9 cellular contexts compared by ENCODE assay signal in genomic region chr11:65132238-65132987, GRCh38. TPM values are rescaled to one million over a fixed set of nuclear protein-coding genes. Genes with fewer than 3 reads are reported as not detected.
DNase-seq lines count a peak whose midpoint lies in the region; ATAC-seq and FAIRE-seq lines count a peak whose summit lies in the region.
"Had no signal": no experiment of that assay in that cellular context is flagged by ENCODE, and none has a peak within 500 bp of the region (broad histone marks: within the 10 kb centered on the region; RNA-seq: fewer than 3 reads in every experiment).

No MANE protein-coding gene starts in this region.

- H3K4me3 Mint-ChIP-seq in central memory CD8-positive, alpha-beta T cell, result peak overlapping the region; percentile 96

- peak; percentile 54 for ATAC-seq in HG02852 (IDR thresholded peaks at IDR 0.05; ENCODE audit: unreplicated experiment)
- ATAC-seq in central memory CD8-positive, alpha-beta T cell (replicated peaks; ENCODE audit: extremely low read depth, poor library complexity, severe bottlenecking), result no peak

- H3K4me1 Mint-ChIP-seq in central memory CD8-positive, alpha-beta T cell, result peaks cover 44% of the 10 kb centered on the region

- DNase-seq in GM18507 (ENCODE audit: extremely low spot score, insufficient read length, low read depth) (no peak), skeletal muscle cell (ENCODE audit: low read depth) (no peak), cerebellar cortex (ENCODE audit: low spot score) (no peak), MG63 (no peak), NCI-H446 (lab: John Stamatoyannopoulos, UW) (no peak), NCI-H1436 treated with DMSO at 0.1 percent for 48 hours (lab: John Stamatoyannopoulos, UW) (no peak)
- no peak for DNase-seq in central memory CD8-positive, alpha-beta T cell (ENCODE audit: low spot score in 2 of 2)

- no peaks in the 10 kb centered on the region for H3K9me3 ChIP-seq in MG63
- H3K9me3 ChIP-seq: uterus had no signal

- H3K4me3 ChIP-seq in skeletal muscle cell (ENCODE audit: low read depth, low read length), result peak overlapping the region; percentile 95
- no peak overlapping the region for H3K4me3 ChIP-seq in MG63

- H3K36me3 ChIP-seq in MG63, result peaks cover 43% of the 10 kb centered on the region
- H3K36me3 ChIP-seq: uterus had no signal

- no peaks in the 10 kb centered on the region for H3K9me3 Mint-ChIP-seq in central memory CD8-positive, alpha-beta T cell

- no peaks in the 10 kb centered on the region for H3K27me3 ChIP-seq in MG63
- H3K27me3 ChIP-seq: uterus had no signal

- peak overlapping the region; percentile 99 for H3K27ac Mint-ChIP-seq in central memory CD8-positive, alpha-beta T cell (ENCODE audit: low read depth)

- peaks cover 33% of the 10 kb centered on the region for H3K36me3 Mint-ChIP-seq in central memory CD8-positive, alpha-beta T cell (ENCODE audit: insufficient read depth)

- peak; percentile 94 for FAIRE-seq in GM18507 (lab: Jason Lieb, UNC)

- H3K27me3 Mint-ChIP-seq in central memory CD8-positive, alpha-beta T cell, result no peaks in the 10 kb centered on the region

RNA-seq across cellular contexts. Expression of gene SYVN1, which starts 1.9 kb away (rescaled TPM):
- total RNA-seq in MG63 (2014; rRNA removed; shearing (Covaris generic); ENCODE audit: low replicate concordance), result 0.91 and 18.3 TPM in 2 replicates

RNA-seq across cellular contexts. Expression of gene MRPL49, which starts 10.3 kb away (rescaled TPM):
- total RNA-seq in MG63 (2014; rRNA removed; shearing (Covaris generic); ENCODE audit: low replicate concordance), result 74.4 and 79.4 TPM in 2 replicates

RNA-seq across cellular contexts. Expression of gene FAU, which starts 10.5 kb away (rescaled TPM):
- total RNA-seq in MG63 (2014; rRNA removed; shearing (Covaris generic); ENCODE audit: low replicate concordance), result 283 and 364 TPM in 2 replicates

RNA-seq across cellular contexts. Expression of gene ZNHIT2, which starts 14.9 kb away (rescaled TPM):
- 12.0 and 14.4 TPM in 2 replicates for total RNA-seq in MG63 (2014; rRNA removed; shearing (Covaris generic); ENCODE audit: low replicate concordance)

RNA-seq across cellular contexts. Expression of gene TM7SF2, which starts 20.7 kb away (rescaled TPM):
- total RNA-seq in MG63 (2014; rRNA removed; shearing (Covaris generic); ENCODE audit: low replicate concordance), result 3.5 and 10.9 TPM in 2 replicates
